Comparison of ENCODE assay signal across 1 cellular context in the genomic region with DNA sequence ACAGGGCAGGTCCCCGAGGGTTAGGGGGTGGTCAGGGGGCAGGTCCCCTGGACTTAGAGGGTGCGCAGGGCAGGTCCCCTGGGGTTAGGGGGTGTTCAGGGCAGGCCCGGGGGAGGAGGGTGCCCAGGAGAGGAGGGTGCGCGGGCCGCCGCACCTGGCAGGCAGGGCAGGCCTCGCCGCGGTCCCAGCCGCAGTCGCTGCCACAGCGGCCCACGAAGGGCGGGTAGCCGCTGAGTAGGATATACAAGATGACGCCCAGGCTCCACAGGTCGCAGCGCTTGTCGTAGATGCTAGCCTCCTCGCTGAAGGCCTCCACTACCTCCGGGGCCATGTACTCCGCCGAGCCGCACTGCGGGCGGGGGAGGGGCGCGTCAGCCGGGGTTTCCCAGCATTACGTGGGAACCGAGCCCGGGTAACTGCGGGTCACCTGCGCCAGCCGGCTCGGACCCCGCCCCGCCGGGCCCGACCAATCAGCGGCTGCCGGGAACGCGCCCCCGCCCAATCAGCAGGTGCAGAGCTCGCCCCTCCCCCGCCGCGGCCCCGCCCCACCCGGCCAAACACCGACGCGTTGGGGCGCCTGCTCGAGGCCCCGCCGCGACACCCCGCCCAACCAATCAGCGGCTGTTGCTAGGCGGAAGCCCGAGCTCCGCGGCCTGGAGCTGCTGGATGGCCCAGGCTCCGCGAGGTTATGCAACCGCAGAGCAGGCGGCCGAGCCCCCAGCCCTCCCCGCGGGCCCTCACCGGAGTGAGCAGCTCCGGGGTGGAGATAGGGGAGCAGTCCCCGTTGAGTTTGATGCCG.
TF ChIP-seq lines count a peak whose summit lies in the region.

No MANE protein-coding gene starts in this region.

TF ChIP-seq in K562, 482 proteins besides CTCF, POLR2A, EP300 and RAD21 (continued from another document and continues in another):
- TF ChIP-seq SAP30 (IDR thresholded peaks at IDR 0.05; ENCODE audit: borderline replicate concordance, insufficient read depth, low read depth, low read length, poor library complexity, severe bottlenecking) = no peak
- TF ChIP-seq, protein P1, sequence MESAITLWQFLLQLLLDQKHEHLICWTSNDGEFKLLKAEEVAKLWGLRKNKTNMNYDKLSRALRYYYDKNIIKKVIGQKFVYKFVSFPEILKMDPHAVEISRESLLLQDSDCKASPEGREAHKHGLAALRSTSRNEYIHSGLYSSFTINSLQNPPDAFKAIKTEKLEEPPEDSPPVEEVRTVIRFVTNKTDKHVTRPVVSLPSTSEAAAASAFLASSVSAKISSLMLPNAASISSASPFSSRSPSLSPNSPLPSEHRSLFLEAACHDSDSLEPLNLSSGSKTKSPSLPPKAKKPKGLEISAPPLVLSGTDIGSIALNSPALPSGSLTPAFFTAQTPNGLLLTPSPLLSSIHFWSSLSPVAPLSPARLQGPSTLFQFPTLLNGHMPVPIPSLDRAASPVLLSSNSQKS (CRISPR knock-in tag; IDR thresholded peaks at IDR 0.05) = no peak
- TF ChIP-seq, protein P2, sequence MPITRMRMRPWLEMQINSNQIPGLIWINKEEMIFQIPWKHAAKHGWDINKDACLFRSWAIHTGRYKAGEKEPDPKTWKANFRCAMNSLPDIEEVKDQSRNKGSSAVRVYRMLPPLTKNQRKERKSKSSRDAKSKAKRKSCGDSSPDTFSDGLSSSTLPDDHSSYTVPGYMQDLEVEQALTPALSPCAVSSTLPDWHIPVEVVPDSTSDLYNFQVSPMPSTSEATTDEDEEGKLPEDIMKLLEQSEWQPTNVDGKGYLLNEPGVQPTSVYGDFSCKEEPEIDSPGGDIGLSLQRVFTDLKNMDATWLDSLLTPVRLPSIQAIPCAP (CRISPR knock-in tag; IDR thresholded peaks at IDR 0.05; ENCODE audit: borderline replicate concordance) = no peak
- no peak for TF ChIP-seq COPS2 (conservative IDR thresholded peaks at IDR 0.05)
- TF ChIP-seq EWSR1 (IDR thresholded peaks at IDR 0.05; ENCODE audit: borderline replicate concordance, low read depth, partially characterized antibody) = no peak
- TF ChIP-seq ZNF124 (CRISPR knock-in tag; IDR thresholded peaks at IDR 0.05) = no peak
- TF ChIP-seq NR2F6 (CRISPR knock-in tag; IDR thresholded peaks at IDR 0.05) = no peak
- TF ChIP-seq FOXA3 (CRISPR knock-in tag; conservative IDR thresholded peaks at IDR 0.05 in 1 of 2, IDR thresholded peaks at IDR 0.05 in 1 of 2) = no peak
- TF ChIP-seq, protein P3, sequence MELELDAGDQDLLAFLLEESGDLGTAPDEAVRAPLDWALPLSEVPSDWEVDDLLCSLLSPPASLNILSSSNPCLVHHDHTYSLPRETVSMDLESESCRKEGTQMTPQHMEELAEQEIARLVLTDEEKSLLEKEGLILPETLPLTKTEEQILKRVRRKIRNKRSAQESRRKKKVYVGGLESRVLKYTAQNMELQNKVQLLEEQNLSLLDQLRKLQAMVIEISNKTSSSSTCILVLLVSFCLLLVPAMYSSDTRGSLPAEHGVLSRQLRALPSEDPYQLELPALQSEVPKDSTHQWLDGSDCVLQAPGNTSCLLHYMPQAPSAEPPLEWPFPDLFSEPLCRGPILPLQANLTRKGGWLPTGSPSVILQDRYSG (tag; conservative IDR thresholded peaks at IDR 0.05; ENCODE audit: low read depth) = no peak
- peak; percentile 99 for TF ChIP-seq ELF1 (tag; IDR thresholded peaks at IDR 0.05)
- no peak for TF ChIP-seq CBX2 (IDR thresholded peaks at IDR 0.05; ENCODE audit: insufficient read depth, low read length, poor library complexity, severe bottlenecking)
- TF ChIP-seq ZNF717 (CRISPR knock-in tag; IDR thresholded peaks at IDR 0.05) = no peak
- no peak for TF ChIP-seq NFE2 (IDR thresholded peaks at IDR 0.05; ENCODE audit: low read depth)
- peak; percentile 90 for TF ChIP-seq SMAD4 (CRISPR knock-in tag; conservative IDR thresholded peaks at IDR 0.05)
- 0 out of 2 replicates have a peak, but pooled peaks have one; percentile 18 for TF ChIP-seq NR3C1 (CRISPR knock-in tag; IDR thresholded peaks at IDR 0.05)
- no peak for TF ChIP-seq BRF1 (IDR thresholded peaks at IDR 0.05; ENCODE audit: borderline replicate concordance, extremely low read depth, insufficient read length)
- no peak for TF ChIP-seq WHSC1 (IDR thresholded peaks at IDR 0.05; ENCODE audit: low read length)
- no peak for TF ChIP-seq ESRRB (CRISPR knock-in tag; IDR thresholded peaks at IDR 0.05; ENCODE audit: borderline replicate concordance)
- TF ChIP-seq MYBL2 (IDR thresholded peaks at IDR 0.05; ENCODE audit: low read depth) = no peak
- no peak for TF ChIP-seq MYBL2 (CRISPR knock-in tag; IDR thresholded peaks at IDR 0.05; ENCODE audit: borderline replicate concordance)
- TF ChIP-seq, protein P4, sequence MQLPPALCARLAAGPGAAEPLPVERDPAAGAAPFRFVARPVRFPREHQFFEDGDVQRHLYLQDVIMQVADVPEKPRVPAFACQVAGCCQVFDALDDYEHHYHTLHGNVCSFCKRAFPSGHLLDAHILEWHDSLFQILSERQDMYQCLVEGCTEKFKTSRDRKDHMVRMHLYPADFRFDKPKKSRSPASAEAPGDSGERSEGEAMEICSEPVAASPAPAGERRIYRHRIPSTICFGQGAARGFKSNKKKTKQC (CRISPR knock-in tag; IDR thresholded peaks at IDR 0.05) = 0 out of 2 replicates have a peak, but pooled peaks have one; percentile 45
- TF ChIP-seq THRAP3 (IDR thresholded peaks at IDR 0.05; ENCODE audit: borderline replicate concordance) = no peak
- TF ChIP-seq HDAC2 (IDR thresholded peaks at IDR 0.05) = peak; percentile 15; the same call in 1 of the 2 replicates
- no peak for TF ChIP-seq BACH1 (tag; IDR thresholded peaks at IDR 0.05)
- TF ChIP-seq, protein P5, sequence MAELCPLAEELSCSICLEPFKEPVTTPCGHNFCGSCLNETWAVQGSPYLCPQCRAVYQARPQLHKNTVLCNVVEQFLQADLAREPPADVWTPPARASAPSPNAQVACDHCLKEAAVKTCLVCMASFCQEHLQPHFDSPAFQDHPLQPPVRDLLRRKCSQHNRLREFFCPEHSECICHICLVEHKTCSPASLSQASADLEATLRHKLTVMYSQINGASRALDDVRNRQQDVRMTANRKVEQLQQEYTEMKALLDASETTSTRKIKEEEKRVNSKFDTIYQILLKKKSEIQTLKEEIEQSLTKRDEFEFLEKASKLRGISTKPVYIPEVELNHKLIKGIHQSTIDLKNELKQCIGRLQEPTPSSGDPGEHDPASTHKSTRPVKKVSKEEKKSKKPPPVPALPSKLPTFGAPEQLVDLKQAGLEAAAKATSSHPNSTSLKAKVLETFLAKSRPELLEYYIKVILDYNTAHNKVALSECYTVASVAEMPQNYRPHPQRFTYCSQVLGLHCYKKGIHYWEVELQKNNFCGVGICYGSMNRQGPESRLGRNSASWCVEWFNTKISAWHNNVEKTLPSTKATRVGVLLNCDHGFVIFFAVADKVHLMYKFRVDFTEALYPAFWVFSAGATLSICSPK (IDR thresholded peaks at IDR 0.05; ENCODE audit: borderline replicate concordance) = no peak
- no peak for TF ChIP-seq MIER1 (IDR thresholded peaks at IDR 0.05; ENCODE audit: low read depth)
- no peak for TF ChIP-seq GATAD2A (IDR thresholded peaks at IDR 0.05)
- no peak for TF ChIP-seq ZNF174 (CRISPR knock-in tag; IDR thresholded peaks at IDR 0.05)
- no peak for TF ChIP-seq MEF2D (tag; conservative IDR thresholded peaks at IDR 0.05; ENCODE audit: low read depth)
- TF ChIP-seq ETV1 (tag; conservative IDR thresholded peaks at IDR 0.05; ENCODE audit: low read depth) = no peak
- TF ChIP-seq ZC3H11A (IDR thresholded peaks at IDR 0.05; ENCODE audit: low read depth, low read length) = no peak
- peak; percentile 76 for TF ChIP-seq RBFOX2 (IDR thresholded peaks at IDR 0.05; ENCODE audit: low read depth, low read length)
- no peak for TF ChIP-seq BRD4 (IDR thresholded peaks at IDR 0.05)
- TF ChIP-seq PRPF4 (IDR thresholded peaks at IDR 0.05; ENCODE audit: insufficient read depth, low read depth, low read length, poor library complexity, severe bottlenecking) = no peak
- no peak for TF ChIP-seq CBX3 (IDR thresholded peaks at IDR 0.05; ENCODE audit: borderline replicate concordance in 1 of 2, low read length in 2 of 2)
- TF ChIP-seq TEAD4 (IDR thresholded peaks at IDR 0.05; ENCODE audit: low read length) = no peak
- TF ChIP-seq TEAD4 (CRISPR knock-in tag; IDR thresholded peaks at IDR 0.05; ENCODE audit: borderline replicate concordance) = no peak
- TF ChIP-seq, protein P6, sequence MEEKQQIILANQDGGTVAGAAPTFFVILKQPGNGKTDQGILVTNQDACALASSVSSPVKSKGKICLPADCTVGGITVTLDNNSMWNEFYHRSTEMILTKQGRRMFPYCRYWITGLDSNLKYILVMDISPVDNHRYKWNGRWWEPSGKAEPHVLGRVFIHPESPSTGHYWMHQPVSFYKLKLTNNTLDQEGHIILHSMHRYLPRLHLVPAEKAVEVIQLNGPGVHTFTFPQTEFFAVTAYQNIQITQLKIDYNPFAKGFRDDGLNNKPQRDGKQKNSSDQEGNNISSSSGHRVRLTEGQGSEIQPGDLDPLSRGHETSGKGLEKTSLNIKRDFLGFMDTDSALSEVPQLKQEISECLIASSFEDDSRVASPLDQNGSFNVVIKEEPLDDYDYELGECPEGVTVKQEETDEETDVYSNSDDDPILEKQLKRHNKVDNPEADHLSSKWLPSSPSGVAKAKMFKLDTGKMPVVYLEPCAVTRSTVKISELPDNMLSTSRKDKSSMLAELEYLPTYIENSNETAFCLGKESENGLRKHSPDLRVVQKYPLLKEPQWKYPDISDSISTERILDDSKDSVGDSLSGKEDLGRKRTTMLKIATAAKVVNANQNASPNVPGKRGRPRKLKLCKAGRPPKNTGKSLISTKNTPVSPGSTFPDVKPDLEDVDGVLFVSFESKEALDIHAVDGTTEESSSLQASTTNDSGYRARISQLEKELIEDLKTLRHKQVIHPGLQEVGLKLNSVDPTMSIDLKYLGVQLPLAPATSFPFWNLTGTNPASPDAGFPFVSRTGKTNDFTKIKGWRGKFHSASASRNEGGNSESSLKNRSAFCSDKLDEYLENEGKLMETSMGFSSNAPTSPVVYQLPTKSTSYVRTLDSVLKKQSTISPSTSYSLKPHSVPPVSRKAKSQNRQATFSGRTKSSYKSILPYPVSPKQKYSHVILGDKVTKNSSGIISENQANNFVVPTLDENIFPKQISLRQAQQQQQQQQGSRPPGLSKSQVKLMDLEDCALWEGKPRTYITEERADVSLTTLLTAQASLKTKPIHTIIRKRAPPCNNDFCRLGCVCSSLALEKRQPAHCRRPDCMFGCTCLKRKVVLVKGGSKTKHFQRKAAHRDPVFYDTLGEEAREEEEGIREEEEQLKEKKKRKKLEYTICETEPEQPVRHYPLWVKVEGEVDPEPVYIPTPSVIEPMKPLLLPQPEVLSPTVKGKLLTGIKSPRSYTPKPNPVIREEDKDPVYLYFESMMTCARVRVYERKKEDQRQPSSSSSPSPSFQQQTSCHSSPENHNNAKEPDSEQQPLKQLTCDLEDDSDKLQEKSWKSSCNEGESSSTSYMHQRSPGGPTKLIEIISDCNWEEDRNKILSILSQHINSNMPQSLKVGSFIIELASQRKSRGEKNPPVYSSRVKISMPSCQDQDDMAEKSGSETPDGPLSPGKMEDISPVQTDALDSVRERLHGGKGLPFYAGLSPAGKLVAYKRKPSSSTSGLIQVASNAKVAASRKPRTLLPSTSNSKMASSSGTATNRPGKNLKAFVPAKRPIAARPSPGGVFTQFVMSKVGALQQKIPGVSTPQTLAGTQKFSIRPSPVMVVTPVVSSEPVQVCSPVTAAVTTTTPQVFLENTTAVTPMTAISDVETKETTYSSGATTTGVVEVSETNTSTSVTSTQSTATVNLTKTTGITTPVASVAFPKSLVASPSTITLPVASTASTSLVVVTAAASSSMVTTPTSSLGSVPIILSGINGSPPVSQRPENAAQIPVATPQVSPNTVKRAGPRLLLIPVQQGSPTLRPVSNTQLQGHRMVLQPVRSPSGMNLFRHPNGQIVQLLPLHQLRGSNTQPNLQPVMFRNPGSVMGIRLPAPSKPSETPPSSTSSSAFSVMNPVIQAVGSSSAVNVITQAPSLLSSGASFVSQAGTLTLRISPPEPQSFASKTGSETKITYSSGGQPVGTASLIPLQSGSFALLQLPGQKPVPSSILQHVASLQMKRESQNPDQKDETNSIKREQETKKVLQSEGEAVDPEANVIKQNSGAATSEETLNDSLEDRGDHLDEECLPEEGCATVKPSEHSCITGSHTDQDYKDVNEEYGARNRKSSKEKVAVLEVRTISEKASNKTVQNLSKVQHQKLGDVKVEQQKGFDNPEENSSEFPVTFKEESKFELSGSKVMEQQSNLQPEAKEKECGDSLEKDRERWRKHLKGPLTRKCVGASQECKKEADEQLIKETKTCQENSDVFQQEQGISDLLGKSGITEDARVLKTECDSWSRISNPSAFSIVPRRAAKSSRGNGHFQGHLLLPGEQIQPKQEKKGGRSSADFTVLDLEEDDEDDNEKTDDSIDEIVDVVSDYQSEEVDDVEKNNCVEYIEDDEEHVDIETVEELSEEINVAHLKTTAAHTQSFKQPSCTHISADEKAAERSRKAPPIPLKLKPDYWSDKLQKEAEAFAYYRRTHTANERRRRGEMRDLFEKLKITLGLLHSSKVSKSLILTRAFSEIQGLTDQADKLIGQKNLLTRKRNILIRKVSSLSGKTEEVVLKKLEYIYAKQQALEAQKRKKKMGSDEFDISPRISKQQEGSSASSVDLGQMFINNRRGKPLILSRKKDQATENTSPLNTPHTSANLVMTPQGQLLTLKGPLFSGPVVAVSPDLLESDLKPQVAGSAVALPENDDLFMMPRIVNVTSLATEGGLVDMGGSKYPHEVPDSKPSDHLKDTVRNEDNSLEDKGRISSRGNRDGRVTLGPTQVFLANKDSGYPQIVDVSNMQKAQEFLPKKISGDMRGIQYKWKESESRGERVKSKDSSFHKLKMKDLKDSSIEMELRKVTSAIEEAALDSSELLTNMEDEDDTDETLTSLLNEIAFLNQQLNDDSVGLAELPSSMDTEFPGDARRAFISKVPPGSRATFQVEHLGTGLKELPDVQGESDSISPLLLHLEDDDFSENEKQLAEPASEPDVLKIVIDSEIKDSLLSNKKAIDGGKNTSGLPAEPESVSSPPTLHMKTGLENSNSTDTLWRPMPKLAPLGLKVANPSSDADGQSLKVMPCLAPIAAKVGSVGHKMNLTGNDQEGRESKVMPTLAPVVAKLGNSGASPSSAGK (IDR thresholded peaks at IDR 0.05) = no peak
- no peak for TF ChIP-seq ILK (tag; IDR thresholded peaks at IDR 0.05; ENCODE audit: borderline replicate concordance, low read depth)
- TF ChIP-seq, protein P7, sequence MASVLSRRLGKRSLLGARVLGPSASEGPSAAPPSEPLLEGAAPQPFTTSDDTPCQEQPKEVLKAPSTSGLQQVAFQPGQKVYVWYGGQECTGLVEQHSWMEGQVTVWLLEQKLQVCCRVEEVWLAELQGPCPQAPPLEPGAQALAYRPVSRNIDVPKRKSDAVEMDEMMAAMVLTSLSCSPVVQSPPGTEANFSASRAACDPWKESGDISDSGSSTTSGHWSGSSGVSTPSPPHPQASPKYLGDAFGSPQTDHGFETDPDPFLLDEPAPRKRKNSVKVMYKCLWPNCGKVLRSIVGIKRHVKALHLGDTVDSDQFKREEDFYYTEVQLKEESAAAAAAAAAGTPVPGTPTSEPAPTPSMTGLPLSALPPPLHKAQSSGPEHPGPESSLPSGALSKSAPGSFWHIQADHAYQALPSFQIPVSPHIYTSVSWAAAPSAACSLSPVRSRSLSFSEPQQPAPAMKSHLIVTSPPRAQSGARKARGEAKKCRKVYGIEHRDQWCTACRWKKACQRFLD (CRISPR knock-in tag; IDR thresholded peaks at IDR 0.05) = no peak
- TF ChIP-seq NONO (IDR thresholded peaks at IDR 0.05; ENCODE audit: low read depth in 2 of 2, low read length in 1 of 2) = no peak
- TF ChIP-seq SLC30A9 (CRISPR knock-in tag; IDR thresholded peaks at IDR 0.05) = no peak
